In genomic region chr12:63714409-63714808, GRCh38 we compare ENCODE assay signal across 2 cellular contexts.
A peak's percentile ranks its signal among the peaks of the same experiment; 100 is the strongest.
TF ChIP-seq lines count a peak whose summit lies in the region.

No MANE protein-coding gene starts in this region.

TF ChIP-seq in A549, 52 proteins besides CTCF, POLR2A, EP300 and RAD21:
- peak; percentile 93 for TF ChIP-seq MAFK (IDR thresholded peaks at IDR 0.05; ENCODE audit: partially characterized antibody)

TF ChIP-seq in H1, 55 proteins besides CTCF, POLR2A, EP300 and RAD21:
- peak; percentile 41; the same call in 1 of the 2 replicates for TF ChIP-seq MAFK (IDR thresholded peaks at IDR 0.05; ENCODE audit: low read depth, low read length)
